In the genomic region with DNA sequence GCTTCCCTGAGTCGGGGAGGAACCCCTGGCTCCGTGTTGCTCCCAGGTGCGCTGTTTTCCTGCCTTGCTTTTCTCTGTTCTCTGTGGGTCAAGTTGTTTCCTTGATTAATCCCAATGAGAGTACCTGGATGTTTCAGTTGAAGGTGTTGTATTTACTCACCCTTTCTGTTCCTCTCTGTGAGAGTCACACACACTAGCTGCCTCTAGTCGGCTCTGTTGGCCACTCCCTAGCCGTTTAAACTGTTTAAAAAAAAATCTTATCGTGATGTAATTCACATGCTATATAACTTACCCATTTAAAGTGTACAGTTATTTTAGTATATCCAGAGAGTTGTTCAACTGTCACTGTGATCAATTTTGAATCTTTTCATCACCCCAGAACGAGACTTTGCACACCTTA, we compare ENCODE assay signal across 14 cellular contexts.
DNase-seq lines count a peak whose midpoint lies in the region; ATAC-seq, FAIRE-seq and TF ChIP-seq lines count a peak whose summit lies in the region.
"Had no signal": no experiment of that assay in that cellular context is flagged by ENCODE, and none has a peak within 500 bp of the region (broad histone marks: within the 10 kb centered on the region; RNA-seq: fewer than 3 reads in every experiment).

No MANE protein-coding gene starts in this region.

- FAIRE-seq in HepG2 (lab: Jason Lieb, UNC): no peak
- FAIRE-seq: K562 had no signal

- peaks cover 69% of the 10 kb centered on the region for H3K4me1 Mint-ChIP-seq in activated naive CD8-positive, alpha-beta T cell (ENCODE audit: low read depth)
- H3K4me1 Mint-ChIP-seq in activated naive CD8-positive, alpha-beta T cell treated with anti-CD3 and anti-CD28 coated beads, Interleukin-2, amount 50 U/mL, for 24 hours: peaks cover 68% of the 10 kb centered on the region

- H3K79me2 ChIP-seq in SU-DHL-6 (ENCODE audit: insufficient read depth, low read length): peaks cover 95% of the 10 kb centered on the region
- H3K79me2 ChIP-seq in HepG2 (ENCODE audit: insufficient read depth, low read length): peaks cover 34% of the 10 kb centered on the region

- TF ChIP-seq POLR2A in HepG2 (IDR thresholded peaks at IDR 0.05; ENCODE audit: insufficient read depth in 1 of 2, low read depth in 2 of 2, low read length in 2 of 2) (no peak), testis (IDR thresholded peaks at IDR 0.05) (no peak)

- peak; percentile 75 for TF ChIP-seq CTCF in SU-DHL-6 (IDR thresholded peaks at IDR 0.05; ENCODE audit: insufficient read depth, low read length, poor library complexity, severe bottlenecking)
- TF ChIP-seq CTCF in HepG2 (CRISPR knock-in tag; IDR thresholded peaks at IDR 0.05): no peak
- no peak for TF ChIP-seq CTCF in upper lobe of right lung (IDR thresholded peaks at IDR 0.05)
- TF ChIP-seq CTCF in testis (IDR thresholded peaks at IDR 0.05): no peak

- WGBS in HepG2 (ENCODE audit: low lambda C conversion rate): 65% methylated on average over 7 of the region's 7 CpGs
- 82 to 90% methylated on average over 7 of the region's 7 CpGs for WGBS in testis, 2 donors

- H3F3A ChIP-seq in SU-DHL-6 (ENCODE audit: insufficient read depth): peaks cover 72% of the 10 kb centered on the region

- H3K4me3 ChIP-seq in SU-DHL-6 (ENCODE audit: insufficient read depth, low read length, poor library complexity, severe bottlenecking) (no peak overlapping the region), HepG2 (replicated peaks in 1 of 3; ENCODE audit: insufficient read depth in 1 of 3, low read depth in 2 of 3, low read length in 3 of 3) (no peak overlapping the region), upper lobe of right lung (no peak overlapping the region), testis (no peak overlapping the region)
- H3K4me3 ChIP-seq: K562, thoracic aorta had no signal

- peaks cover 6% of the 10 kb centered on the region; the same call in 1 of the 2 replicates for H3K9me3 ChIP-seq in SU-DHL-6 (ENCODE audit: insufficient read depth, low read length)
- peaks cover 22% of the 10 kb centered on the region for H3K9me3 ChIP-seq in HepG2 (ENCODE audit: low read length)
- peaks cover 7% of the 10 kb centered on the region for H3K9me3 ChIP-seq in upper lobe of right lung
- H3K9me3 ChIP-seq in testis: no peaks in the 10 kb centered on the region

- no peak for TF ChIP-seq RAD21 in HepG2 (CRISPR knock-in tag; IDR thresholded peaks at IDR 0.05)

- no peak for ATAC-seq in activated naive CD8-positive, alpha-beta T cell treated with anti-CD3 and anti-CD28 coated beads, Interleukin-2, amount 50 U/mL, for 24 hours
- ATAC-seq in HepG2 (peak; percentile 59), upper lobe of right lung (peak; percentile 49), SK-N-SH treated with all-trans-retinoic acid at 6 μM for 48 hours (no peak)

- H3K36me3 Mint-ChIP-seq in activated naive CD8-positive, alpha-beta T cell: peaks cover 17% of the 10 kb centered on the region
- peaks cover 23% of the 10 kb centered on the region for H3K36me3 Mint-ChIP-seq in activated naive CD8-positive, alpha-beta T cell treated with anti-CD3 and anti-CD28 coated beads, Interleukin-2, amount 50 U/mL, for 24 hours (ENCODE audit: low read depth)

- BruUV-seq in HepG2 (replicated peaks; lab: Mats Ljungman, UMichigan): no TSS peak

- H3K27ac ChIP-seq in SU-DHL-6 (ENCODE audit: low read depth, low read length) (peak overlapping the region; percentile 95), HepG2 (ENCODE audit: extremely low read length, insufficient read depth, low read length) (no peak overlapping the region), upper lobe of right lung (no peak overlapping the region), testis (no peak overlapping the region)
- H3K27ac ChIP-seq: thoracic aorta had no signal

- H3K4me2 ChIP-seq in SU-DHL-6 (ENCODE audit: low read depth, low read length, poor library complexity, severe bottlenecking) (peak overlapping the region; percentile 64), HepG2 (ENCODE audit: low read depth, low read length) (no peak overlapping the region)

- H3K9ac ChIP-seq in SU-DHL-6 (ENCODE audit: low read length): peak overlapping the region; percentile 47
- no peak overlapping the region for H3K9ac ChIP-seq in HepG2 (ENCODE audit: insufficient read depth, low read depth, low read length)

- peaks cover 11% of the 10 kb centered on the region for H3K4me1 ChIP-seq in HepG2 (ENCODE audit: insufficient read depth, low read length)
- H3K4me1 ChIP-seq in upper lobe of right lung: peaks cover 4% of the 10 kb centered on the region
- no peaks in the 10 kb centered on the region for H3K4me1 ChIP-seq in testis

- H3K9me2 ChIP-seq in SU-DHL-6 (replicated peaks; ENCODE audit: insufficient read depth, low read length): no peaks in the 10 kb centered on the region

- no peak overlapping the region for H3K4me3 Mint-ChIP-seq in activated naive CD8-positive, alpha-beta T cell
- no peak overlapping the region for H3K4me3 Mint-ChIP-seq in activated naive CD8-positive, alpha-beta T cell treated with anti-CD3 and anti-CD28 coated beads, Interleukin-2, amount 50 U/mL, for 24 hours
- H3K4me3 Mint-ChIP-seq: activated naive CD4-positive, alpha-beta T cell treated with anti-CD3 and anti-CD28 coated beads, Interleukin-2, amount 10 ng/mL, durations not matched to agents 7 days and 5 days had no signal

- in situ Hi-C loops in HepG2 (cut with HindIII; ENCODE audit: extremely low pct_ligation_motif_present, low pct_unique_long_range_greater_than_20kb): no loop called here

- POLR2A ChIA-PET in HepG2 (lab: Yijun Ruan, JAX): no interaction called here

- no peaks in the 10 kb centered on the region for H3K27me3 ChIP-seq in SU-DHL-6 (ENCODE audit: low read length)
- no peaks in the 10 kb centered on the region for H3K27me3 ChIP-seq in HepG2 (ENCODE audit: control insufficient read depth in 1 of 2, insufficient read depth in 2 of 2, low read length in 2 of 2)
- no peaks in the 10 kb centered on the region for H3K27me3 ChIP-seq in upper lobe of right lung
- H3K27me3 ChIP-seq in testis: no peaks in the 10 kb centered on the region

- intact Hi-C loops in HepG2 (cut with micrococcal nuclease; ENCODE audit: unreplicated experiment) (no loop called here), upper lobe of right lung (cut with DNase I) (no loop called here), testis (cut with DNase I; ENCODE audit: low total_unique reads) (no loop called here)

- TF ChIP-seq EP300 in HepG2 (IDR thresholded peaks at IDR 0.05; ENCODE audit: low read depth in 2 of 2, low read length in 2 of 2): no peak
- TF ChIP-seq EP300 in HepG2 (CRISPR knock-in tag; IDR thresholded peaks at IDR 0.05; ENCODE audit: borderline replicate concordance): no peak

- no peak for DNase-seq in activated naive CD8-positive, alpha-beta T cell treated with anti-CD3 and anti-CD28 coated beads, Interleukin-2, amount 50 U/mL, for 24 hours
- no peak for DNase-seq in HepG2 (ENCODE audit: low spot score)
- no peak for DNase-seq in upper lobe of right lung
- DNase-seq in testis: no peak
- no peak for DNase-seq in OCI-M2 (lab: John Stamatoyannopoulos, UW; ENCODE audit: unreplicated experiment)
- DNase-seq: activated naive CD4-positive, alpha-beta T cell treated with anti-CD3 and anti-CD28 coated beads, Interleukin-2, amount 10 ng/mL, durations not matched to agents 7 days and 5 days; midbrain; NCI-H345; OCI-M1 had no signal

- H3K27ac Mint-ChIP-seq in activated naive CD8-positive, alpha-beta T cell: peak overlapping the region; percentile 55
- H3K27ac Mint-ChIP-seq in activated naive CD8-positive, alpha-beta T cell treated with anti-CD3 and anti-CD28 coated beads, Interleukin-2, amount 50 U/mL, for 24 hours: no peak overlapping the region
- H3K27ac Mint-ChIP-seq: activated naive CD4-positive, alpha-beta T cell treated with anti-CD3 and anti-CD28 coated beads, Interleukin-2, amount 10 ng/mL, durations not matched to agents 7 days and 5 days had no signal

- H4K20me1 ChIP-seq in SU-DHL-6 (ENCODE audit: low read depth, low read length): 0 out of 2 replicates have a peak, but pooled peaks cover 3% of the 10 kb centered on the region
- no peaks in the 10 kb centered on the region; the same call in 1 of the 2 replicates for H4K20me1 ChIP-seq in HepG2 (ENCODE audit: insufficient read depth, low read length)

- CTCF ChIA-PET in HepG2 (lab: Yijun Ruan, JAX; ENCODE audit: low intra/inter-chr PET ratio, low total read pairs): no interaction called here

- H3K36me3 ChIP-seq in SU-DHL-6 (ENCODE audit: low read length) (peaks cover 8% of the 10 kb centered on the region; the same call in 1 of the 2 replicates), HepG2 (replicated peaks in 1 of 2; ENCODE audit: control insufficient read depth in 1 of 2, insufficient read depth in 2 of 2, low read length in 2 of 2) (no peaks in the 10 kb centered on the region; a peak in 1 of 5 replicates), upper lobe of right lung (no peaks in the 10 kb centered on the region), testis (ENCODE audit: low read depth, missing control alignments) (no peaks in the 10 kb centered on the region)
- H3K36me3 ChIP-seq: thoracic aorta had no signal

- no peaks in the 10 kb centered on the region for H3K27me3 Mint-ChIP-seq in activated naive CD8-positive, alpha-beta T cell
- no peaks in the 10 kb centered on the region for H3K27me3 Mint-ChIP-seq in activated naive CD8-positive, alpha-beta T cell treated with anti-CD3 and anti-CD28 coated beads, Interleukin-2, amount 50 U/mL, for 24 hours
- H3K27me3 Mint-ChIP-seq: activated naive CD4-positive, alpha-beta T cell treated with anti-CD3 and anti-CD28 coated beads, Interleukin-2, amount 10 ng/mL, durations not matched to agents 7 days and 5 days had no signal

- peaks cover 16% of the 10 kb centered on the region for H3K9me3 Mint-ChIP-seq in activated naive CD8-positive, alpha-beta T cell (ENCODE audit: low read depth)
- H3K9me3 Mint-ChIP-seq in activated naive CD8-positive, alpha-beta T cell treated with anti-CD3 and anti-CD28 coated beads, Interleukin-2, amount 50 U/mL, for 24 hours: peaks cover 28% of the 10 kb centered on the region

- no peak overlapping the region for H2AFZ ChIP-seq in SU-DHL-6 (ENCODE audit: low read depth, low read length, severe bottlenecking)
- no peak overlapping the region for H2AFZ ChIP-seq in HepG2 (ENCODE audit: low read length)

TF ChIP-seq in HepG2, 621 proteins besides CTCF, POLR2A, EP300 and RAD21 (continues in another document):
- TF ChIP-seq ZNF510 (CRISPR knock-in tag; IDR thresholded peaks at IDR 0.05; ENCODE audit: low read depth): no peak
- TF ChIP-seq ZNF501 (CRISPR knock-in tag; IDR thresholded peaks at IDR 0.05): no peak
- no peak for TF ChIP-seq NAIF1 (CRISPR knock-in tag; IDR thresholded peaks at IDR 0.05; ENCODE audit: borderline replicate concordance)

TF ChIP-seq in SK-N-SH treated with all-trans-retinoic acid at 6 μM for 48 hours, 23 proteins besides CTCF, POLR2A, EP300 and RAD21 (continues in another document):
- no peak for TF ChIP-seq ZNF565 (CRISPR knock-in tag; conservative IDR thresholded peaks at IDR 0.05; ENCODE audit: low read depth)
- no peak for TF ChIP-seq GLIS3 (CRISPR knock-in tag; IDR thresholded peaks at IDR 0.05)
- no peak for TF ChIP-seq ZC3H10 (CRISPR knock-in tag; IDR thresholded peaks at IDR 0.05)

Comparison
In these comparisons a context has a peak if more than half of its experiments do, and no peak if none do; other contexts are left out.
1. ATAC-seq: peak in HepG2 (single experiment) and upper lobe of right lung (single experiment); none in activated naive CD8-positive, alpha-beta T cell treated with anti-CD3 and anti-CD28 coated beads, Interleukin-2, amount 50 U/mL, for 24 hours (single experiment) and SK-N-SH treated with all-trans-retinoic acid at 6 μM for 48 hours (single experiment).